In genomic region chr17:42289863-42290165, GRCh38 we compare ENCODE assay signal across 9 cellular contexts.
DNase-seq lines count a peak whose midpoint lies in the region; ATAC-seq and TF ChIP-seq lines count a peak whose summit lies in the region.
"Had no signal": no experiment of that assay in that cellular context is flagged by ENCODE, and none has a peak within 500 bp of the region (broad histone marks: within the 10 kb centered on the region; RNA-seq: fewer than 3 reads in every experiment).

No MANE protein-coding gene starts in this region.

- H3K4me1 ChIP-seq in effector memory CD4-positive, alpha-beta T cell (ENCODE audit: control insufficient read depth, insufficient read depth, low read length, poor library complexity, severe bottlenecking): peaks cover 30% of the 10 kb centered on the region

- peak overlapping the region; percentile 88 for H3K27ac ChIP-seq in effector memory CD4-positive, alpha-beta T cell (ENCODE audit: insufficient read depth, low read length, poor library complexity, severe bottlenecking)

- no peak for ATAC-seq in HG03135 (IDR thresholded peaks at IDR 0.05; ENCODE audit: unreplicated experiment)

- H3K27me3 ChIP-seq in GM06990 (replicated peaks; ENCODE audit: control insufficient read depth, insufficient read depth, low read length): no peaks in the 10 kb centered on the region
- H3K27me3 ChIP-seq in effector memory CD4-positive, alpha-beta T cell (replicated peaks; ENCODE audit: control insufficient read depth, insufficient read depth, low read length, poor library complexity, severe bottlenecking): no peaks in the 10 kb centered on the region

- DNase-seq in GM06990 (ENCODE audit: extremely low read depth, insufficient read length) (no peak), amniotic stem cell (lab: John Stamatoyannopoulos, UW) (no peak), NOMO-1 treated with DMSO at 0.1 percent for 48 hours (lab: John Stamatoyannopoulos, UW; ENCODE audit: unreplicated experiment) (no peak), DMS153 treated with DMSO at 0.1 percent for 48 hours (lab: John Stamatoyannopoulos, UW; ENCODE audit: unreplicated experiment) (no peak)
- peak; percentile 74 to 84 for DNase-seq in activated CD4-positive, alpha-beta T cell treated with anti-CD3 and anti-CD28 coated beads, Interleukin-2, amount 50 U/mL, for 4 hours
- peak in 2 of 3 donors; percentile 20 to 31 for DNase-seq in effector memory CD4-positive, alpha-beta T cell
- DNase-seq in stimulated activated CD4-positive, alpha-beta T cell treated with anti-CD3 and anti-CD28 coated beads, Interleukin-4, amount 100 ng/mL, for 1 hour: peak; percentile 79
- DNase-seq: NCI-H345 had no signal

- peak overlapping the region; percentile 73 for H3K4me3 ChIP-seq in GM06990 (replicated peaks; ENCODE audit: low read depth, low read length)
- no peak overlapping the region for H3K4me3 ChIP-seq in effector memory CD4-positive, alpha-beta T cell (ENCODE audit: insufficient read depth, low read depth, low read length, poor library complexity, severe bottlenecking)

- H3K9me3 ChIP-seq in effector memory CD4-positive, alpha-beta T cell (ENCODE audit: control insufficient read depth, low read length): no peaks in the 10 kb centered on the region

- H3K36me3 ChIP-seq in GM06990 (ENCODE audit: control insufficient read depth, insufficient read depth, low read length): peaks cover 1% of the 10 kb centered on the region; the same call in 1 of the 2 replicates
- H3K36me3 ChIP-seq in effector memory CD4-positive, alpha-beta T cell (ENCODE audit: control insufficient read depth, insufficient read depth, low read length): peaks cover 16% of the 10 kb centered on the region

- no peak for TF ChIP-seq CTCF in GM06990 (IDR thresholded peaks at IDR 0.05; ENCODE audit: insufficient read depth, low read length, poor library complexity, severe bottlenecking)

Comparison
In these comparisons a context has a peak if more than half of its experiments do, and no peak if none do; other contexts are left out.
1. DNase-seq: peak in activated CD4-positive, alpha-beta T cell treated with anti-CD3 and anti-CD28 coated beads, Interleukin-2, amount 50 U/mL, for 4 hours (2 of 2), effector memory CD4-positive, alpha-beta T cell (2 of 3) and stimulated activated CD4-positive, alpha-beta T cell treated with anti-CD3 and anti-CD28 coated beads, Interleukin-4, amount 100 ng/mL, for 1 hour (single experiment); none in GM06990 (single experiment), amniotic stem cell (single experiment), NOMO-1 treated with DMSO at 0.1 percent for 48 hours (single experiment) and DMS153 treated with DMSO at 0.1 percent for 48 hours (single experiment).